Comparison of ENCODE assay signal across 8 cellular contexts in the genomic region with DNA sequence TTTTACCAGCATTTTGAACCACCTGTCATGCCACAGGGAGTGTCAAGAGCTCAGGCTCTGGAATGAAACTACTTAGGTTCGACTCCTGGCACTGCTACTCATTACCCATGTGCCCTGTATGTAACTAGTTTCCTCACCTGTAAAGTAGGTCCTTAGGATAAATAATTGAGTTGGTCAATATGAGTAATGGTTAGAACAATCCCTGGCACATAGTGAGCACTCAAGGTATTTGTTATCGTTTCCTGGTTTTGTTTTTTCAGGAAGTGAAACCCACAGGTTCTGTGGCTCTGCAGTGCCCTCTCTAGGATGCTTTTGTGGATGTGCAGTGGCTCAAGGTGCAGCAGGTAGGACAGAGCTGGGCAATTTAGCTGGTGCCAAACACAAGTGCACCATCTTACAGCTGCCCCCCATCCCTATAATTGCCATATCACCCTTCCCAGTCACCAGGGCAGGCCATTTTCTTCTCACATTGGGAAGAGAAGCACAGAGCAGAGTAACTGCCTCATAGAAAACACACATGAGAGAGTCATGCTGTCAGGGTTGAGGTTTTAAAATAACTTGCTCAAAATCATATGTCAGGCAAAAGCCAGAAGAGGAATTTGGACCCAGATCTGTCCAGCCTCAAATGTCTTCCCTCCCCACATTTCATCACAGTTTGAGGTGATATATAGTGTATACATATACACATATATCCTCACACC.
DNase-seq lines count a peak whose midpoint lies in the region; ATAC-seq and TF ChIP-seq lines count a peak whose summit lies in the region.

No MANE protein-coding gene starts in this region.

- no peak overlapping the region for H3K4me3 ChIP-seq in effector memory CD4-positive, alpha-beta T cell (ENCODE audit: insufficient read depth, low read depth, low read length, poor library complexity, severe bottlenecking)
- H3K4me3 ChIP-seq in coronary artery: no peak overlapping the region

- no peaks in the 10 kb centered on the region for H3K9me3 ChIP-seq in effector memory CD4-positive, alpha-beta T cell (ENCODE audit: control insufficient read depth, low read length)

- peak; percentile 87 for ATAC-seq in GM19372 (IDR thresholded peaks at IDR 0.05; ENCODE audit: low read depth, unreplicated experiment)
- ATAC-seq in HG03342 (IDR thresholded peaks at IDR 0.05; ENCODE audit: unreplicated experiment): peak; percentile 95

- CTCF ChIA-PET in GM10248 (lab: Yijun Ruan, JAX) (interaction anchor here (0.6 to 2.8 kb wide), 3 partner anchors 10 to 376 kb away, joined by 3 to 9 read pairs (median 3); no protein-coding TSS in a partner anchor), RWPE1 (lab: Yijun Ruan, JAX) (interaction anchor here (0.6 to 1.3 kb wide), 4 partner anchors 38 to 579 kb away, joined by 3 read pairs; no protein-coding TSS in a partner anchor)

- H3K27me3 ChIP-seq in effector memory CD4-positive, alpha-beta T cell (replicated peaks; ENCODE audit: control insufficient read depth, insufficient read depth, low read length, poor library complexity, severe bottlenecking): no peaks in the 10 kb centered on the region

- H3K36me3 ChIP-seq in effector memory CD4-positive, alpha-beta T cell (ENCODE audit: control insufficient read depth, insufficient read depth, low read length): no peaks in the 10 kb centered on the region

- no peak overlapping the region for H3K27ac ChIP-seq in RWPE1
- no peak overlapping the region for H3K27ac ChIP-seq in effector memory CD4-positive, alpha-beta T cell (ENCODE audit: insufficient read depth, low read length, poor library complexity, severe bottlenecking)
- H3K27ac ChIP-seq in coronary artery: no peak overlapping the region

- DNase-seq in GM10248 (ENCODE audit: extremely low spot score) (peak; percentile 48), RWPE1 (ENCODE audit: low spot score) (peak; percentile 26), iPS DF 4.7 (ENCODE audit: extremely low read depth, low spot score) (peak; percentile 38), anterior cingulate cortex (lab: John Stamatoyannopoulos, UW) (no peak), coronary artery (ENCODE audit: low spot score) (no peak)
- DNase-seq in effector memory CD4-positive, alpha-beta T cell: no peak

- H3K4me1 ChIP-seq in effector memory CD4-positive, alpha-beta T cell (ENCODE audit: control insufficient read depth, insufficient read depth, low read length, poor library complexity, severe bottlenecking): peaks cover 7% of the 10 kb centered on the region

- POLR2A ChIA-PET in GM10248 (lab: Yijun Ruan, JAX) (no interaction called here), RWPE1 (lab: Yijun Ruan, JAX; ENCODE audit: low non-redundant PET) (no interaction called here)

- peak; percentile 44 for TF ChIP-seq CTCF in GM10248 (IDR thresholded peaks at IDR 0.05; ENCODE audit: control extremely low read depth, extremely low read depth, low read depth, missing control alignments)
- TF ChIP-seq CTCF in RWPE1 (conservative IDR thresholded peaks at IDR 0.05; ENCODE audit: low read depth): 0 out of 2 replicates have a peak, but pooled peaks have one; percentile 12
- no peak for TF ChIP-seq CTCF in coronary artery (IDR thresholded peaks at IDR 0.05)

Comparison
In these comparisons a context has a peak if more than half of its experiments do, and no peak if none do; other contexts are left out.
1. DNase-seq: peak in GM10248 (single experiment), RWPE1 (single experiment) and iPS DF 4.7 (single experiment); none in effector memory CD4-positive, alpha-beta T cell (0 of 3), anterior cingulate cortex (0 of 58) and coronary artery (single experiment).